ENCODE assay signal across 20 cellular contexts in the genomic region with DNA sequence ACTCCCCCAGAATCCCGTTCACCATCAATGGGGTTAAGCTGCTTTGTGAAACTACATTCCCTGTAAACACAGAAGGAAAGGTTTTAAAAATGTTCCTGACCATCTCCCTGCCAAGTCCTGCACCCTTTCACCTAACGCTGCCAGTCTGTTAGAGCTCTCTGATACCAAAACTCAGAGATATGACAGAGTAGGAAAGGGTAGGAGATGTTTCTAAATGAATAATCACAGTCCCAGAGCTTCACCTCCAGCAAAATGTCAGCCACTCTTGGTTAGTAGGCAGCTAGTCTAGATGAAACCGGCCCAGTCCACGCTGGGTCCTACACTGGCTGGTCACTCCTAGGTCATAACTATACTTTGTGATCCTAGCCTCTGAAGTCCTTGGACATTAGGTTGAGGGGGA. TPM values are rescaled to one million over a fixed set of nuclear protein-coding genes. Genes with fewer than 3 reads are reported as not detected.
DNase-seq lines count a peak whose midpoint lies in the region; ATAC-seq, FAIRE-seq and TF ChIP-seq lines count a peak whose summit lies in the region.
"Had no signal": no experiment of that assay in that cellular context is flagged by ENCODE, and none has a peak within 500 bp of the region (broad histone marks: within the 10 kb centered on the region; RNA-seq: fewer than 3 reads in every experiment).

No MANE protein-coding gene starts in this region.

- TF ChIP-seq EP300 in K562 (IDR thresholded peaks at IDR 0.05; ENCODE audit: low read length): no peak

- intact Hi-C loops in activated CD8-positive, alpha-beta T cell treated with anti-CD3 and anti-CD28 coated beads for 36 hours (cut with micrococcal nuclease): no loop called here
- intact Hi-C loops in K562 (cut with micrococcal nuclease): loop anchor here (5.0 kb wide), 1 partner anchor 46 kb away; no protein-coding TSS in a partner anchor

- peaks cover 4% of the 10 kb centered on the region for H3K9me3 ChIP-seq in CD8-positive, alpha-beta memory T cell (ENCODE audit: low read length)
- H3K9me3 ChIP-seq in K562 (replicated peaks; ENCODE audit: control insufficient read depth, insufficient read depth, low read depth, low read length): peaks cover 4% of the 10 kb centered on the region

- H3K4me1 Mint-ChIP-seq in activated CD8-positive, alpha-beta T cell treated with anti-CD3 and anti-CD28 coated beads for 36 hours (ENCODE audit: low read depth): peaks cover 62% of the 10 kb centered on the region
- H3K4me1 Mint-ChIP-seq in activated CD8-positive, alpha-beta T cell treated with anti-CD3 and anti-CD28 coated beads, Interleukin-2, amount 10 ng/mL, durations not matched to agents 7 days and 5 days (ENCODE audit: low read depth): no peaks in the 10 kb centered on the region
- peaks cover 33 to 71% (median 49%) of the 10 kb centered on the region in 3 donors for H3K4me1 Mint-ChIP-seq in CD8-positive, alpha-beta memory T cell
- H3K4me1 Mint-ChIP-seq: H9 had no signal

- no peaks in the 10 kb centered on the region for H3K27me3 ChIP-seq in CD8-positive, alpha-beta memory T cell (ENCODE audit: insufficient read depth, low read length, poor library complexity, severe bottlenecking)
- no peaks in the 10 kb centered on the region for H3K27me3 ChIP-seq in K562 (ENCODE audit: control insufficient read depth in 2 of 2, insufficient read depth in 2 of 2, low read length in 2 of 2)

- H3K36me3 Mint-ChIP-seq in activated CD8-positive, alpha-beta T cell treated with anti-CD3 and anti-CD28 coated beads for 36 hours (ENCODE audit: low read depth): peaks cover 35% of the 10 kb centered on the region
- H3K36me3 Mint-ChIP-seq in activated CD8-positive, alpha-beta T cell treated with anti-CD3 and anti-CD28 coated beads, Interleukin-2, amount 10 ng/mL, durations not matched to agents 7 days and 5 days (ENCODE audit: low read depth): peaks cover 26% of the 10 kb centered on the region
- H3K36me3 Mint-ChIP-seq in CD8-positive, alpha-beta memory T cell: peaks cover 32 to 35% (median 34%) of the 10 kb centered on the region in 3 donors

- H3K36me3 ChIP-seq in CD8-positive, alpha-beta memory T cell (ENCODE audit: insufficient read depth, low read length): peaks cover 50% of the 10 kb centered on the region
- no peaks in the 10 kb centered on the region for H3K36me3 ChIP-seq in K562 (ENCODE audit: control insufficient read depth, insufficient read depth, low read length)
- H3K36me3 ChIP-seq: MG63 had no signal

- H3K4me2 ChIP-seq in K562 (ENCODE audit: insufficient read depth, low read length): no peak overlapping the region
- H3K4me2 ChIP-seq: PC-9 had no signal

- H3K27ac ChIP-seq in CD8-positive, alpha-beta memory T cell (ENCODE audit: low read depth, low read length): no peak overlapping the region
- H3K27ac ChIP-seq in K562 (ENCODE audit: extremely low read depth, low read depth, low read length): no peak overlapping the region
- H3K27ac ChIP-seq: PC-9 had no signal

- no peak for TF ChIP-seq CTCF in activated CD8-positive, alpha-beta T cell treated with anti-CD3 and anti-CD28 coated beads for 36 hours (IDR thresholded peaks at IDR 0.05)
- no peak for TF ChIP-seq CTCF in K562 (IDR thresholded peaks at IDR 0.05 in 2 of 3, conservative IDR thresholded peaks at IDR 0.05 in 1 of 3; ENCODE audit: insufficient read depth in 2 of 3, low read depth in 1 of 3, low read length in 3 of 3)

- H3K79me2 ChIP-seq in K562 (ENCODE audit: control insufficient read depth, insufficient read depth, low read length): no peaks in the 10 kb centered on the region

- DNase-seq in activated CD8-positive, alpha-beta T cell treated with anti-CD3 and anti-CD28 coated beads for 36 hours: no peak
- DNase-seq in activated CD8-positive, alpha-beta T cell treated with anti-CD3 and anti-CD28 coated beads, Interleukin-2, amount 10 ng/mL, durations not matched to agents 7 days and 5 days: no peak
- DNase-seq in CD8-positive, alpha-beta memory T cell: no peak
- DNase-seq in K562 (ENCODE audit: extremely low read depth in 1 of 4, low spot score in 3 of 4) (no peak), CD1c-positive myeloid dendritic cell (ENCODE audit: extremely low spot score) (no peak)
- DNase-seq in stimulated activated naive CD8-positive, alpha-beta T cell treated with anti-CD3 and anti-CD28 coated beads, Interleukin-15, Interleukin-2, amounts not matched to agents 100 U/mL and 50 U/mL, for 24 hours: no peak
- DNase-seq: C1 segment of cervical spinal cord, DMS53, H9, Karpas-422, MG63, NCI-H1092, NCI-H146, NCI-H2081, NCI-H510A, NCI-H774, PC-9 had no signal

- TF ChIP-seq RAD21 in K562 (CRISPR knock-in tag; conservative IDR thresholded peaks at IDR 0.05 in 1 of 2, IDR thresholded peaks at IDR 0.05 in 1 of 2): no peak

- FAIRE-seq in K562 (lab: Jason Lieb, UNC): no peak
- FAIRE-seq: A204.1 had no signal

- no peak overlapping the region for H3K4me3 ChIP-seq in CD8-positive, alpha-beta memory T cell (ENCODE audit: low read length)
- H3K4me3 ChIP-seq in K562: no peak overlapping the region
- H3K4me3 ChIP-seq: MG63, PC-9 had no signal

- BruUV-seq in K562 (replicated peaks; lab: Mats Ljungman, UMichigan): no TSS peak

- in situ Hi-C loops in K562 (cut with MboI): no loop called here

- H3K9ac ChIP-seq in K562 (ENCODE audit: insufficient read depth in 1 of 2, low read depth in 2 of 2, low read length in 2 of 2): no peak overlapping the region

- H4K20me1 ChIP-seq in K562 (replicated peaks; ENCODE audit: control insufficient read depth, insufficient read depth, low read length): no peaks in the 10 kb centered on the region

- 37% methylated on average over 4 of the region's 4 CpGs for WGBS in K562 (ENCODE audit: insufficient coverage, low coverage, missing lambda C conversion rate)

- H3K9me1 ChIP-seq in K562 (ENCODE audit: control insufficient read depth, insufficient read depth, low read length): no peaks in the 10 kb centered on the region

- CTCF ChIA-PET in activated CD8-positive, alpha-beta T cell treated with anti-CD3 and anti-CD28 coated beads for 36 hours (lab: Charles Lee): interaction anchor here (0.8 to 1.2 kb wide), 3 partner anchors 9 to 57 kb away, joined by 3 to 4 read pairs (median 3); no protein-coding TSS in a partner anchor
- CTCF ChIA-PET in activated CD8-positive, alpha-beta T cell treated with anti-CD3 and anti-CD28 coated beads, Interleukin-2, amount 10 ng/mL, durations not matched to agents 7 days and 5 days (lab: Charles Lee): interaction anchor here (0.7 kb wide), 1 partner anchor 48 kb away, joined by 3 read pairs; no protein-coding TSS in a partner anchor
- CTCF ChIA-PET in CD8-positive, alpha-beta memory T cell (lab: Charles Lee): interaction anchor here (1.4 kb wide), 1 partner anchor 9 kb away, joined by 3 read pairs; no protein-coding TSS in a partner anchor
- CTCF ChIA-PET in K562 (lab: Yijun Ruan, JAX; ENCODE audit: low intra/inter-chr PET ratio): no interaction called here

- H3K27me3 Mint-ChIP-seq in activated CD8-positive, alpha-beta T cell treated with anti-CD3 and anti-CD28 coated beads for 36 hours: no peaks in the 10 kb centered on the region
- no peaks in the 10 kb centered on the region for H3K27me3 Mint-ChIP-seq in activated CD8-positive, alpha-beta T cell treated with anti-CD3 and anti-CD28 coated beads, Interleukin-2, amount 10 ng/mL, durations not matched to agents 7 days and 5 days (ENCODE audit: low read depth)
- no peaks in the 10 kb centered on the region for H3K27me3 Mint-ChIP-seq in CD8-positive, alpha-beta memory T cell

- no peak for TF ChIP-seq POLR2A in K562 (conservative IDR thresholded peaks at IDR 0.05)

- ATAC-seq in activated CD8-positive, alpha-beta T cell treated with anti-CD3 and anti-CD28 coated beads for 36 hours: peak; percentile 60
- no peak for ATAC-seq in activated CD8-positive, alpha-beta T cell treated with anti-CD3 and anti-CD28 coated beads, Interleukin-2, amount 10 ng/mL, durations not matched to agents 7 days and 5 days
- ATAC-seq in K562: no peak
- peak; percentile 81 for ATAC-seq in stimulated activated naive CD8-positive, alpha-beta T cell treated with anti-CD3 and anti-CD28 coated beads, Interleukin-15, Interleukin-2, amounts not matched to agents 100 U/mL and 50 U/mL, for 24 hours
- no peak for ATAC-seq in HG03108 (IDR thresholded peaks at IDR 0.05; ENCODE audit: unreplicated experiment)

- no peak overlapping the region for H3K4me3 Mint-ChIP-seq in activated CD8-positive, alpha-beta T cell treated with anti-CD3 and anti-CD28 coated beads for 36 hours
- no peak overlapping the region for H3K4me3 Mint-ChIP-seq in activated CD8-positive, alpha-beta T cell treated with anti-CD3 and anti-CD28 coated beads, Interleukin-2, amount 10 ng/mL, durations not matched to agents 7 days and 5 days
- H3K4me3 Mint-ChIP-seq in CD8-positive, alpha-beta memory T cell: peak overlapping the region in 1 of 7 donors; percentile 54
- H3K4me3 Mint-ChIP-seq: H9 had no signal

- H3K4me1 ChIP-seq in CD8-positive, alpha-beta memory T cell (ENCODE audit: insufficient read depth, low read length): peaks cover 9% of the 10 kb centered on the region
- 0 out of 5 replicates have a peak, but pooled peaks cover 0 to 4% of the 10 kb centered on the region in 2 experiments for H3K4me1 ChIP-seq in K562 (replicated peaks in 1 of 2; ENCODE audit: control insufficient read depth in 2 of 2, insufficient read depth in 2 of 2, low read length in 2 of 2)

- H3K9me3 Mint-ChIP-seq in activated CD8-positive, alpha-beta T cell treated with anti-CD3 and anti-CD28 coated beads for 36 hours: peaks cover 30% of the 10 kb centered on the region
- H3K9me3 Mint-ChIP-seq in activated CD8-positive, alpha-beta T cell treated with anti-CD3 and anti-CD28 coated beads, Interleukin-2, amount 10 ng/mL, durations not matched to agents 7 days and 5 days (ENCODE audit: insufficient read depth): peaks cover 17% of the 10 kb centered on the region
- peaks cover 5 to 9% (median 7%) of the 10 kb centered on the region in 5 donors for H3K9me3 Mint-ChIP-seq in CD8-positive, alpha-beta memory T cell

- H2AFZ ChIP-seq in K562 (ENCODE audit: low read depth, low read length): peak overlapping the region; percentile 71
- H2AFZ ChIP-seq: PC-9 had no signal

- POLR2A ChIA-PET in activated CD8-positive, alpha-beta T cell treated with anti-CD3 and anti-CD28 coated beads for 36 hours (lab: Charles Lee): interaction anchor here (0.6 kb wide), 1 partner anchor 12 kb away, joined by 3 read pairs; no protein-coding TSS in a partner anchor
- POLR2A ChIA-PET in activated CD8-positive, alpha-beta T cell treated with anti-CD3 and anti-CD28 coated beads, Interleukin-2, amount 10 ng/mL, durations not matched to agents 7 days and 5 days (lab: Charles Lee): no interaction called here
- POLR2A ChIA-PET in CD8-positive, alpha-beta memory T cell (lab: Charles Lee): no interaction called here
- POLR2A ChIA-PET in K562 (lab: Yijun Ruan, JAX): interaction anchor here (0.6 kb wide), 1 partner anchor 26 kb away, joined by 4 read pairs; no protein-coding TSS in a partner anchor

- H3K27ac Mint-ChIP-seq in activated CD8-positive, alpha-beta T cell treated with anti-CD3 and anti-CD28 coated beads for 36 hours: peak overlapping the region; percentile 74
- no peak overlapping the region for H3K27ac Mint-ChIP-seq in activated CD8-positive, alpha-beta T cell treated with anti-CD3 and anti-CD28 coated beads, Interleukin-2, amount 10 ng/mL, durations not matched to agents 7 days and 5 days
- peak overlapping the region in 6 of 8 donors; percentile 29 to 83 (median 48) for H3K27ac Mint-ChIP-seq in CD8-positive, alpha-beta memory T cell

RNA-seq across cellular contexts. Expression of a gene that starts 26.7 kb away (rescaled TPM):
- 10 to 100 TPM; 42.8 to 43.9 TPM for total RNA-seq in activated CD8-positive, alpha-beta T cell treated with anti-CD3 and anti-CD28 coated beads for 36 hours
- 10 to 100 TPM; 23.9 to 24.7 TPM for total RNA-seq in activated CD8-positive, alpha-beta T cell treated with anti-CD3 and anti-CD28 coated beads, Interleukin-2, amount 10 ng/mL, durations not matched to agents 7 days and 5 days
- 10 to 100 TPM; 28.3 to 30.7 TPM for total RNA-seq in CD8-positive, alpha-beta memory T cell
- 201 TPM for polyA plus RNA-seq in CD8-positive, alpha-beta memory T cell
- total RNA-seq in K562 (2011; cell fraction: chromatin; rRNA removed; ENCODE audit: low replicate concordance): 0.33 and 0.60 TPM in 2 replicates
- total RNA-seq in K562 (2011; cell fraction: nucleolus; rRNA removed): 0.66 and 0.67 TPM in 2 replicates
- 1.1 and 1.5 TPM in 2 replicates for total RNA-seq in K562 (2011; cell fraction: nucleoplasm; rRNA removed)
- total RNA-seq in K562 (2014; rRNA removed) (0.94 and 1.1 TPM in 2 replicates), K562 (2014; rRNA removed; fragmentation: Illumina TruSeq; extraction: Trizol) (1.8 and 2.0 TPM in 2 replicates), K562 (2015; rRNA removed; fragmentation: Illumina TruSeq; extraction: Trizol) (3.9 and 4.8 TPM in 2 replicates), K562 (2021) (0.87 and 1.0 TPM in 2 replicates)
- polyA plus RNA-seq in K562 (2011; rRNA removed) (0.70 and 0.77 TPM in 2 replicates), K562 (2014; fragmentation: Illumina TruSeq; extraction: Trizol) (2.0 and 2.9 TPM in 2 replicates), K562 (2014; fragmentation: Nextera tagmentation; extraction: Ambion mirVana) (1 to 10 TPM in 1 of 2 experiments, under 1 TPM in 1; 0.56 to 1.7 TPM), K562 (2014; rRNA removed) (0.90 and 1.6 TPM in 2 replicates)
- 0.43 and 0.80 TPM in 2 replicates for polyA plus RNA-seq in K562 (2011; cell fraction: cytosol; rRNA removed)
- 0.27 and 0.38 TPM in 2 replicates for polyA plus RNA-seq in K562 (2011; cell fraction: nucleus; rRNA removed)
- polyA plus RNA-seq in K562 (2012): 3.0 and 10.1 TPM in 2 replicates
- 0.84 and 1.5 TPM in 2 replicates for polyA minus RNA-seq in K562 (2011; rRNA and poly(A)+ RNA removed)
- polyA minus RNA-seq in K562 (2011; cell fraction: cytosol; rRNA and poly(A)+ RNA removed): 0.73 TPM in 1 of 2 replicates, not detected in the other
- 0.22 and 0.27 TPM in 2 replicates for polyA minus RNA-seq in K562 (2011; cell fraction: nucleus; rRNA and poly(A)+ RNA removed)
- total RNA-seq: H9, HT-29, PC-9 had no signal

Comparison
In these comparisons a context has a peak if more than half of its experiments do, and no peak if none do; other contexts are left out.
1. ATAC-seq: peak in activated CD8-positive, alpha-beta T cell treated with anti-CD3 and anti-CD28 coated beads for 36 hours (single experiment) and stimulated activated naive CD8-positive, alpha-beta T cell treated with anti-CD3 and anti-CD28 coated beads, Interleukin-15, Interleukin-2, amounts not matched to agents 100 U/mL and 50 U/mL, for 24 hours (single experiment); none in activated CD8-positive, alpha-beta T cell treated with anti-CD3 and anti-CD28 coated beads, Interleukin-2, amount 10 ng/mL, durations not matched to agents 7 days and 5 days (single experiment), K562 (single experiment) and HG03108 (single experiment).
2. POLR2A ChIA-PET loops: an anchor here in activated CD8-positive, alpha-beta T cell treated with anti-CD3 and anti-CD28 coated beads for 36 hours (0.6 kb wide) and K562 (0.6 kb wide); none called in activated CD8-positive, alpha-beta T cell treated with anti-CD3 and anti-CD28 coated beads, Interleukin-2, amount 10 ng/mL, durations not matched to agents 7 days and 5 days and CD8-positive, alpha-beta memory T cell.
3. RNA of a gene that starts 26.7 kb away (total RNA-seq): 42.8 to 43.9 TPM in activated CD8-positive, alpha-beta T cell treated with anti-CD3 and anti-CD28 coated beads for 36 hours, 28.3 to 30.7 TPM in CD8-positive, alpha-beta memory T cell and 23.9 to 24.7 TPM in activated CD8-positive, alpha-beta T cell treated with anti-CD3 and anti-CD28 coated beads, Interleukin-2, amount 10 ng/mL, durations not matched to agents 7 days and 5 days; 0.33 to 4.8 TPM in K562; every median in the first group is over 4 times any median in the second.